Comparison of ENCODE assay signal across 20 cellular contexts in the genomic region with DNA sequence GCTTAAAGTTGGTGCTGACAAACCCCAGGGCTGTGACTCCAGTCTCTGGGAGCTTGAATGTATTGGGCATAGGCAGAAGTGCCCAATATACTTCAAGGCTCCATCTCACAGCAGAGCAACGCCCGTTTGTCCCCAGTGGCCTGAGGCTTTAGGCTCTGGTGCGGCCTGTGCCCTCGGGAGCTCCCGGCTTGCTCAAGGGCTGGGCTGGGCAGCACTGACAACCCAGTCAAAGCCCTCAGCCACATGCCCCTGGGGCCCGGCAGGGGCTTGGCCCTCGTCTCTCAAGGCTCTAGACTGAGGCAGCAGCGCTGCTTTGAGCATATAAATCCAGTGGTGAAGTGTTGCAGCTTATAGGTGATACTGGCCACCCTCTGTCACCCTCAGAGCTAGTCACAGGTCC.
DNase-seq lines count a peak whose midpoint lies in the region; ATAC-seq and TF ChIP-seq lines count a peak whose summit lies in the region.
"Had no signal": no experiment of that assay in that cellular context is flagged by ENCODE, and none has a peak within 500 bp of the region (broad histone marks: within the 10 kb centered on the region; RNA-seq: fewer than 3 reads in every experiment).

No MANE protein-coding gene starts in this region.

- peaks cover 0 to 44% (median 0%) of the 10 kb centered on the region in 11 experiments; a peak in 8 of 22 replicates for H4K20me1 ChIP-seq in BLaER1 treated with 17β-estradiol and CSF1 and Interleukin-3, amounts not matched to agents 10 nM and 100 nM

- peak overlapping the region in 8 of 11 experiments; percentile 36 to 65 (median 56); a peak in 15 of 22 replicates for H3K4me2 ChIP-seq in BLaER1 treated with 17β-estradiol and CSF1 and Interleukin-3, amounts not matched to agents 10 nM and 100 nM
- H3K4me2 ChIP-seq: GM23338 had no signal

- no peak for ATAC-seq in left ventricle myocardium superior
- ATAC-seq in left cardiac atrium: no peak
- ATAC-seq in lower lobe of right lung: no peak
- no peak for ATAC-seq in GM21526 (IDR thresholded peaks at IDR 0.05; ENCODE audit: low FRiP score, unreplicated experiment)
- no peak for ATAC-seq in stimulated activated effector memory CD8-positive, alpha-beta T cell treated with anti-CD3 and anti-CD28 coated beads, Interleukin-12 subunit alpha, Interleukin-12 subunit beta, amount 100 ng/mL, for 72 hours
- ATAC-seq: CD8-positive, alpha-beta T cell; GM12878; GM23338 had no signal

- TF ChIP-seq CTCF in lower lobe of right lung (IDR thresholded peaks at IDR 0.05): no peak

- DNase-seq in left ventricle myocardium superior (peak; percentile 11), left cardiac atrium (no peak), lower lobe of right lung (peak; percentile 42), Ammon's horn (ENCODE audit: low spot score) (no peak)
- no peak for DNase-seq in stimulated activated effector memory CD8-positive, alpha-beta T cell treated with anti-CD3 and anti-CD28 coated beads, Interleukin-12 subunit alpha, Interleukin-12 subunit beta, amount 100 ng/mL, for 72 hours (ENCODE audit: low spot score in 2 of 2)
- DNase-seq: BE2C; Caco-2; CD4-positive, CD25-positive, alpha-beta regulatory T cell; CD8-positive, alpha-beta T cell; DMS153; DMS79; EL; GDM1; HFFc6 had no signal

- H3K27me3 ChIP-seq in BLaER1 treated with 17β-estradiol and CSF1 and Interleukin-3, amounts not matched to agents 10 nM and 100 nM: peaks cover 0 to 25% (median 0%) of the 10 kb centered on the region in 11 experiments; a peak in 5 of 22 replicates
- no peaks in the 10 kb centered on the region for H3K27me3 ChIP-seq in lower lobe of right lung (ENCODE audit: low read depth)
- H3K27me3 ChIP-seq: BE2C had no signal

- peak overlapping the region in 3 of 11 experiments; percentile 12 to 29 (median 18); a peak in 3 of 22 replicates for H3K9ac ChIP-seq in BLaER1 treated with 17β-estradiol and CSF1 and Interleukin-3, amounts not matched to agents 10 nM and 100 nM

- H3K27ac Mint-ChIP-seq in stimulated activated effector memory CD8-positive, alpha-beta T cell treated with anti-CD3 and anti-CD28 coated beads, Interleukin-12 subunit alpha, Interleukin-12 subunit beta, amount 100 ng/mL, for 72 hours: no peak overlapping the region
- H3K27ac Mint-ChIP-seq: CD4-positive, CD25-positive, alpha-beta regulatory T cell; CD8-positive, alpha-beta T cell; GM23338; HFFc6 had no signal

- no peak overlapping the region for H3K27ac ChIP-seq in BLaER1 treated with 17β-estradiol and CSF1 and Interleukin-3, amounts not matched to agents 10 nM and 100 nM
- H3K27ac ChIP-seq in lower lobe of right lung: no peak overlapping the region
- H3K27ac ChIP-seq: C4-2B had no signal

- no peak overlapping the region for H3K4me3 Mint-ChIP-seq in stimulated activated effector memory CD8-positive, alpha-beta T cell treated with anti-CD3 and anti-CD28 coated beads, Interleukin-12 subunit alpha, Interleukin-12 subunit beta, amount 100 ng/mL, for 72 hours
- H3K4me3 Mint-ChIP-seq: CD4-positive, CD25-positive, alpha-beta regulatory T cell; CD8-positive, alpha-beta T cell; GM23338; HFFc6 had no signal

- H3K4me1 Mint-ChIP-seq in stimulated activated effector memory CD8-positive, alpha-beta T cell treated with anti-CD3 and anti-CD28 coated beads, Interleukin-12 subunit alpha, Interleukin-12 subunit beta, amount 100 ng/mL, for 72 hours: no peaks in the 10 kb centered on the region
- H3K4me1 Mint-ChIP-seq: CD4-positive, CD25-positive, alpha-beta regulatory T cell; GM23338 had no signal

- H3K9me3 ChIP-seq in BLaER1 treated with 17β-estradiol and CSF1 and Interleukin-3, amounts not matched to agents 10 nM and 100 nM (replicated peaks in 1 of 11): no peaks in the 10 kb centered on the region
- no peaks in the 10 kb centered on the region for H3K9me3 ChIP-seq in lower lobe of right lung
- H3K9me3 ChIP-seq: BE2C, Caco-2, HAP-1 had no signal

- peaks cover 0 to 56% (median 43%) of the 10 kb centered on the region in 10 experiments; a peak in 17 of 20 replicates for H3K4me1 ChIP-seq in BLaER1 treated with 17β-estradiol and CSF1 and Interleukin-3, amounts not matched to agents 10 nM and 100 nM
- no peaks in the 10 kb centered on the region for H3K4me1 ChIP-seq in lower lobe of right lung
- H3K4me1 ChIP-seq: BE2C, Caco-2, HAP-1 had no signal

- H3K36me3 Mint-ChIP-seq in stimulated activated effector memory CD8-positive, alpha-beta T cell treated with anti-CD3 and anti-CD28 coated beads, Interleukin-12 subunit alpha, Interleukin-12 subunit beta, amount 100 ng/mL, for 72 hours: no peaks in the 10 kb centered on the region
- H3K36me3 Mint-ChIP-seq: CD4-positive, CD25-positive, alpha-beta regulatory T cell; CD8-positive, alpha-beta T cell had no signal

- H3K36me3 ChIP-seq in BLaER1 treated with 17β-estradiol and CSF1 and Interleukin-3, amounts not matched to agents 10 nM and 100 nM: no peaks in the 10 kb centered on the region
- H3K36me3 ChIP-seq in lower lobe of right lung: no peaks in the 10 kb centered on the region
- H3K36me3 ChIP-seq: BE2C, HAP-1 had no signal

- no peak overlapping the region for H3K4me3 ChIP-seq in BLaER1 treated with 17β-estradiol and CSF1 and Interleukin-3, amounts not matched to agents 10 nM and 100 nM
- H3K4me3 ChIP-seq in lower lobe of right lung: no peak overlapping the region
- H3K4me3 ChIP-seq: GM12878, GM23338, HAP-1 had no signal

- H3K9me3 Mint-ChIP-seq in stimulated activated effector memory CD8-positive, alpha-beta T cell treated with anti-CD3 and anti-CD28 coated beads, Interleukin-12 subunit alpha, Interleukin-12 subunit beta, amount 100 ng/mL, for 72 hours: no peaks in the 10 kb centered on the region
- H3K9me3 Mint-ChIP-seq: CD4-positive, CD25-positive, alpha-beta regulatory T cell; CD8-positive, alpha-beta T cell; GM23338; HFFc6 had no signal

- intact Hi-C loops in left ventricle myocardium superior (cut with micrococcal nuclease) (no loop called here), left cardiac atrium (cut with DNase I) (no loop called here), lower lobe of right lung (cut with DNase I) (no loop called here)

Comparison
In these comparisons a context has a peak if more than half of its experiments do, and no peak if none do; other contexts are left out.
1. DNase-seq: peak in left ventricle myocardium superior (single experiment) and lower lobe of right lung (single experiment); none in left cardiac atrium (single experiment), Ammon's horn (single experiment) and stimulated activated effector memory CD8-positive, alpha-beta T cell treated with anti-CD3 and anti-CD28 coated beads, Interleukin-12 subunit alpha, Interleukin-12 subunit beta, amount 100 ng/mL, for 72 hours (0 of 2).